8 cellular contexts compared by ENCODE assay signal in genomic region chr6:7312616-7313504, GRCh38. TPM values are rescaled to one million over a fixed set of nuclear protein-coding genes. Genes with fewer than 3 reads are reported as not detected.
A peak's percentile ranks its signal among the peaks of the same experiment; 100 is the strongest.
DNase-seq lines count a peak whose midpoint lies in the region; ATAC-seq and TF ChIP-seq lines count a peak whose summit lies in the region.

Gene SSR1 (minus strand): TSS chr6:7313199. CDS start chr6:7313120, 79 bp downstream.

- H3K36me3 ChIP-seq in SK-N-SH (replicated peaks in 1 of 2; ENCODE audit: control insufficient read depth in 1 of 2, insufficient read depth in 2 of 2, low read length in 1 of 2) = peaks cover 19 to 31% of the 10 kb centered on the region in 2 experiments

- H3K4me1 ChIP-seq in SK-N-SH (ENCODE audit: control insufficient read depth in 1 of 2, insufficient read depth in 2 of 2, low read depth in 1 of 2, low read length in 1 of 2) = peaks cover 0 to 9% of the 10 kb centered on the region in 2 experiments; a peak in 3 of 4 replicates

- H3K4me2 ChIP-seq in SK-N-SH = peak within 1 kb of the TSS; percentile 93

- peak; percentile 91 for DNase-seq in GM04504 (ENCODE audit: low read depth)
- DNase-seq in NCI-H1048 (lab: John Stamatoyannopoulos, UW) = peak; percentile 92
- peak; percentile 99 for DNase-seq in SK-N-SH
- DNase-seq in activated naive CD4-positive, alpha-beta T cell treated with anti-CD3 and anti-CD28 coated beads, Interleukin-2, amount 50 U/mL, for 16 hours = peak; percentile 94
- peak; percentile 98 for DNase-seq in germinal center (ENCODE audit: low spot score)
- peak; percentile 84 for DNase-seq in non-pigmented ciliary epithelial cell (ENCODE audit: low read depth)
- DNase-seq in superior temporal gyrus (ENCODE audit: extremely low spot score) = peak; percentile 97

- peaks cover 50% of the 10 kb centered on the region for H3K79me2 ChIP-seq in SK-N-SH (ENCODE audit: insufficient read depth)

- TF ChIP-seq CTCF in SK-N-SH (IDR thresholded peaks at IDR 0.05) = no peak

- no peaks in the 10 kb centered on the region for H3K9me2 ChIP-seq in SK-N-SH

- H3K9me3 ChIP-seq in SK-N-SH = no peaks in the 10 kb centered on the region

- TF ChIP-seq EP300 in SK-N-SH (IDR thresholded peaks at IDR 0.05; ENCODE audit: borderline replicate concordance in 1 of 2, low read depth in 1 of 2, low read length in 1 of 2) = no peak

- ATAC-seq in HG02571 (IDR thresholded peaks at IDR 0.05; ENCODE audit: unreplicated experiment) = peak; percentile 95

- peak within 1 kb of the TSS; percentile 89 to 97 for H3K27ac ChIP-seq in SK-N-SH (ENCODE audit: low read depth in 2 of 2, low read length in 1 of 2)

- peak within 1 kb of the TSS; percentile 97 for H2AFZ ChIP-seq in SK-N-SH (ENCODE audit: low read depth)

- H3K27me3 ChIP-seq in SK-N-SH (ENCODE audit: insufficient read depth) = no peaks in the 10 kb centered on the region

- 3% methylated on average over 31 of the region's 83 CpGs for WGBS in SK-N-SH (ENCODE audit: low lambda C conversion rate)

- peaks cover 17% of the 10 kb centered on the region; the same call in 1 of the 2 replicates for H4K20me1 ChIP-seq in SK-N-SH (ENCODE audit: insufficient read depth)

- no peak for TF ChIP-seq RAD21 in SK-N-SH (IDR thresholded peaks at IDR 0.05; ENCODE audit: low read length)

- POLR2A ChIA-PET in SK-N-SH (lab: Yijun Ruan, JAX) = interaction anchor here (2.4 kb wide), 1 partner anchor 77 kb away, joined by 11 read pairs; the partner anchor contains the start of genes CAGE1 and RIOK1

- peak within 1 kb of the TSS; percentile 92 for H3K9ac ChIP-seq in SK-N-SH

- H3F3A ChIP-seq in SK-N-SH (replicated peaks; ENCODE audit: insufficient read depth) = peaks cover 3% of the 10 kb centered on the region

- peak within 1 kb of the TSS; percentile 75 to 98 for H3K4me3 ChIP-seq in SK-N-SH (ENCODE audit: low read depth in 2 of 2, low read length in 1 of 2)

- CTCF ChIA-PET in SK-N-SH (lab: Yijun Ruan, JAX) = interaction anchor here (1.1 to 2.4 kb wide), 3 partner anchors 11 to 77 kb away, joined by 3 to 10 read pairs (median 4); partner anchors contain the start of genes CAGE1 and RIOK1

TF ChIP-seq in SK-N-SH, 30 proteins besides CTCF, POLR2A, EP300 and RAD21 (continues in another document):
- TF ChIP-seq SMC3 (IDR thresholded peaks at IDR 0.05; ENCODE audit: low read depth, low read length) (no peak), GATA2 (CRISPR knock-in tag; IDR thresholded peaks at IDR 0.05) (no peak), TAF1 (IDR thresholded peaks at IDR 0.05; ENCODE audit: borderline replicate concordance, low read depth, low read length) (peak; percentile 69), MXI1 (IDR thresholded peaks at IDR 0.05; ENCODE audit: low read depth, low read length) (peak; percentile 93), FOSL2 (IDR thresholded peaks at IDR 0.05; ENCODE audit: borderline replicate concordance, low read depth) (no peak), MAX (IDR thresholded peaks at IDR 0.05; ENCODE audit: low read depth) (peak; percentile 94), NRF1 (IDR thresholded peaks at IDR 0.05; ENCODE audit: low read depth, low read length) (peak; percentile 52), EZH2phosphoT487 (IDR thresholded peaks at IDR 0.05; ENCODE audit: borderline replicate concordance, low read depth) (no peak), RFX5 (IDR thresholded peaks at IDR 0.05; ENCODE audit: low read length) (no peak), USF1 (IDR thresholded peaks at IDR 0.05; ENCODE audit: borderline replicate concordance, low read depth) (peak; percentile 97), CHD2 (IDR thresholded peaks at IDR 0.05; ENCODE audit: low read length, partially characterized antibody) (peak; percentile 99), ELF1 (IDR thresholded peaks at IDR 0.05) (peak; percentile 74), REST (IDR thresholded peaks at IDR 0.05; ENCODE audit: low read depth, low read length) (no peak), MEF2A (IDR thresholded peaks at IDR 0.05; ENCODE audit: borderline replicate concordance, low read depth) (no peak), TEAD4 (IDR thresholded peaks at IDR 0.05; ENCODE audit: borderline replicate concordance, insufficient read depth) (no peak), USF2 (IDR thresholded peaks at IDR 0.05; ENCODE audit: borderline replicate concordance, low read depth, low read length) (peak; percentile 80), GABPA (IDR thresholded peaks at IDR 0.05; ENCODE audit: low read depth) (peak; percentile 58), PBX3 (IDR thresholded peaks at IDR 0.05) (no peak; the same call in 1 of the 2 replicates), SIN3A (IDR thresholded peaks at IDR 0.05; ENCODE audit: borderline replicate concordance, low read depth, low read length) (peak; percentile 70; the same call in 1 of the 2 replicates), JUND (IDR thresholded peaks at IDR 0.05) (no peak; the same call in 1 of the 2 replicates), YY1 (IDR thresholded peaks at IDR 0.05; ENCODE audit: low read depth) (peak; percentile 89), IRF3 (IDR thresholded peaks at IDR 0.05; ENCODE audit: low read depth, low read length) (no peak), RCOR1 (IDR thresholded peaks at IDR 0.05; ENCODE audit: low read length) (no peak), RXRA (IDR thresholded peaks at IDR 0.05; ENCODE audit: borderline replicate concordance, low read depth) (no peak), FOXJ3 (CRISPR knock-in tag; IDR thresholded peaks at IDR 0.05) (no peak)

RNA-seq across cellular contexts. Expression of gene SSR1, which starts in this region (rescaled TPM):
- 50.7 and 60.2 TPM in 2 replicates for polyA plus RNA-seq in SK-N-SH (2012; rRNA removed)
- polyA plus RNA-seq in SK-N-SH (2012; cell fraction: cytosol; rRNA removed) = 76.1 and 95.5 TPM in 2 replicates
- polyA plus RNA-seq in SK-N-SH (2012; cell fraction: nucleus; rRNA removed) = 17.6 and 29.5 TPM in 2 replicates

Comparison
In these comparisons a context has a peak if more than half of its experiments do, and no peak if none do; other contexts are left out.
1. Peak in every context shown above with its lines: DNase-seq, ATAC-seq, H3K4me3 ChIP-seq and H3K27ac ChIP-seq.